18 cellular contexts compared by ENCODE assay signal in genomic region chr7:149072438-149072775, GRCh38. TPM values are rescaled to one million over a fixed set of nuclear protein-coding genes. Genes with fewer than 3 reads are reported as not detected.
DNase-seq lines count a peak whose midpoint lies in the region; ATAC-seq and TF ChIP-seq lines count a peak whose summit lies in the region.
"Had no signal": no experiment of that assay in that cellular context is flagged by ENCODE, and none has a peak within 500 bp of the region (broad histone marks: within the 10 kb centered on the region; RNA-seq: fewer than 3 reads in every experiment).

No MANE protein-coding gene starts in this region.

- no peaks in the 10 kb centered on the region for H3K27me3 ChIP-seq in heart left ventricle
- H3K27me3 ChIP-seq in right atrium auricular region, result no peaks in the 10 kb centered on the region
- no peaks in the 10 kb centered on the region for H3K27me3 ChIP-seq in HUES64 (ENCODE audit: insufficient read depth, low read length)
- H3K27me3 ChIP-seq in subcutaneous abdominal adipose tissue (ENCODE audit: control insufficient read depth in 5 of 5, insufficient read depth in 4 of 5, low read length in 5 of 5), result no peaks in the 10 kb centered on the region
- H3K27me3 ChIP-seq: esophagus squamous epithelium, tibial nerve had no signal

- H3K36me3 ChIP-seq in heart left ventricle, result peaks cover 0 to 71% (median 52%) of the 10 kb centered on the region in 9 donors
- H3K36me3 ChIP-seq in right atrium auricular region, result peaks cover 28% of the 10 kb centered on the region
- peaks cover 67% of the 10 kb centered on the region for H3K36me3 ChIP-seq in HUES64 (ENCODE audit: insufficient read depth, low read length)
- H3K36me3 ChIP-seq in subcutaneous abdominal adipose tissue (ENCODE audit: control insufficient read depth in 5 of 5, insufficient read depth in 5 of 5, low read length in 5 of 5), result peaks cover 6 to 33% (median 33%) of the 10 kb centered on the region in 5 donors
- H3K36me3 ChIP-seq: prostate gland had no signal

- H3K9me3 ChIP-seq in heart left ventricle, result no peaks in the 10 kb centered on the region
- no peaks in the 10 kb centered on the region for H3K9me3 ChIP-seq in right atrium auricular region
- no peaks in the 10 kb centered on the region for H3K9me3 ChIP-seq in HUES64 (ENCODE audit: insufficient read depth, low read depth, low read length)
- no peaks in the 10 kb centered on the region for H3K9me3 ChIP-seq in subcutaneous abdominal adipose tissue (ENCODE audit: control insufficient read depth in 5 of 5, low read length in 5 of 5)
- H3K9me3 ChIP-seq: esophagus squamous epithelium, prostate gland, tibial nerve had no signal

- H3K4me3 ChIP-seq in heart left ventricle (peak overlapping the region in 1 of 12 donors; percentile 20), right atrium auricular region (no peak overlapping the region), HUES64 (ENCODE audit: low read length) (no peak overlapping the region), subcutaneous abdominal adipose tissue (ENCODE audit: low read depth in 1 of 5, low read length in 5 of 5) (peak overlapping the region in 2 of 5 donors; percentile 28 to 29)
- H3K4me3 ChIP-seq: prostate gland, tibial nerve had no signal

- H3K27me3 Mint-ChIP-seq in glutamatergic neuron (ENCODE audit: unreplicated experiment) (no peaks in the 10 kb centered on the region), mesothelial cell of epicardium (ENCODE audit: low read depth) (no peaks in the 10 kb centered on the region)

- H3K27ac ChIP-seq in heart left ventricle (peak overlapping the region in 9 of 12 donors; percentile 14 to 76 (median 45)), right atrium auricular region (no peak overlapping the region), HUES64 (ENCODE audit: low read depth, low read length) (peak overlapping the region; percentile 51; the same call in 1 of the 2 replicates), subcutaneous abdominal adipose tissue (ENCODE audit: low read depth, low read length) (peak overlapping the region; percentile 60)
- H3K27ac ChIP-seq: prostate gland had no signal

- H3K4me3 Mint-ChIP-seq in glutamatergic neuron (ENCODE audit: unreplicated experiment), result no peak overlapping the region
- no peak overlapping the region for H3K4me3 Mint-ChIP-seq in mesothelial cell of epicardium
- H3K4me3 Mint-ChIP-seq: nephron had no signal

- no peak for ATAC-seq in heart left ventricle

- H3K27ac Mint-ChIP-seq in glutamatergic neuron (ENCODE audit: unreplicated experiment), result peak overlapping the region; percentile 43
- H3K27ac Mint-ChIP-seq in mesothelial cell of epicardium, result no peak overlapping the region
- H3K27ac Mint-ChIP-seq: nephron had no signal

- H3K9me3 Mint-ChIP-seq in glutamatergic neuron (ENCODE audit: unreplicated experiment), result no peaks in the 10 kb centered on the region
- H3K9me3 Mint-ChIP-seq in mesothelial cell of epicardium, result no peaks in the 10 kb centered on the region
- H3K9me3 Mint-ChIP-seq: activated T-cell treated with anti-CD3 and anti-CD28 coated beads, Interleukin-2, amount 50 U/mL, for 72 hours; nephron had no signal

- intact Hi-C loops in heart left ventricle (cut with DNase I), result no loop called here

- peaks cover 0 to 6% (median 0%) of the 10 kb centered on the region in 12 donors for H3K4me1 ChIP-seq in heart left ventricle
- H3K4me1 ChIP-seq in right atrium auricular region, result no peaks in the 10 kb centered on the region
- no peaks in the 10 kb centered on the region for H3K4me1 ChIP-seq in HUES64 (ENCODE audit: insufficient read depth, low read length)
- H3K4me1 ChIP-seq in subcutaneous abdominal adipose tissue (ENCODE audit: control insufficient read depth in 5 of 5, insufficient read depth in 5 of 5, low read length in 5 of 5), result peaks cover 0 to 14% (median 9%) of the 10 kb centered on the region in 5 donors
- H3K4me1 ChIP-seq: prostate gland, tibial nerve had no signal

- WGBS in heart left ventricle, 4 donors, result 75 to 83% (median 77%) methylated on average over 4 of the region's 4 CpGs
- WGBS in HUES64, result 95% methylated on average over 4 of the region's 4 CpGs

- TF ChIP-seq POLR2A in heart left ventricle (IDR thresholded peaks at IDR 0.05), result no peak

- H3K4me1 Mint-ChIP-seq in glutamatergic neuron (ENCODE audit: low read depth, unreplicated experiment) (no peaks in the 10 kb centered on the region), mesothelial cell of epicardium (no peaks in the 10 kb centered on the region)
- H3K4me1 Mint-ChIP-seq: nephron had no signal

- H3K36me3 Mint-ChIP-seq in glutamatergic neuron (ENCODE audit: unreplicated experiment), result peaks cover 7% of the 10 kb centered on the region
- peaks cover 27% of the 10 kb centered on the region for H3K36me3 Mint-ChIP-seq in mesothelial cell of epicardium

- TF ChIP-seq CTCF in heart left ventricle (IDR thresholded peaks at IDR 0.05), result no peak
- TF ChIP-seq CTCF in right atrium auricular region (IDR thresholded peaks at IDR 0.05), result no peak
- TF ChIP-seq CTCF in glutamatergic neuron (IDR thresholded peaks at IDR 0.05; ENCODE audit: partially characterized antibody, unreplicated experiment), result no peak
- no peak for TF ChIP-seq CTCF in mesothelial cell of epicardium (IDR thresholded peaks at IDR 0.05; ENCODE audit: unreplicated experiment)

- H3K9ac ChIP-seq in HUES64 (ENCODE audit: low read depth, low read length) (no peak overlapping the region), subcutaneous abdominal adipose tissue (ENCODE audit: low read length in 5 of 5) (peak overlapping the region in 1 of 5 donors; percentile 51)

- DNase-seq in heart left ventricle (no peak), right atrium auricular region (ENCODE audit: low spot score) (no peak), glutamatergic neuron (no peak), SIG-M5 (lab: John Stamatoyannopoulos, UW) (no peak), mesothelial cell of epicardium (ENCODE audit: low spot score in 2 of 2, unreplicated experiment in 2 of 2) (no peak), CD1c-positive myeloid dendritic cell (ENCODE audit: extremely low spot score) (no peak)
- DNase-seq: caudate nucleus, esophagus squamous epithelium, KG1, mammary epithelial cell, NCI-H2029 treated with DMSO at 0.1 percent for 48 hours, NCI-H510A had no signal

RNA-seq across cellular contexts. Expression of gene ZNF786, which starts 18.1 kb away (rescaled TPM):
- 1 to 10 TPM; 2.2 to 5.3 (median 3.0) TPM for total RNA-seq in heart left ventricle
- 1 to 10 TPM; 1.4 to 2.6 TPM for polyA plus RNA-seq in heart left ventricle
- 1 to 10 TPM; 3.1 to 3.7 TPM for total RNA-seq in right atrium auricular region
- polyA plus RNA-seq in HUES64 (2013, experiment 1 of 2), result 7.0 TPM
- 7.8 TPM for polyA plus RNA-seq in HUES64 (2013, experiment 2 of 2)
- 17.2 TPM for total RNA-seq in glutamatergic neuron (ENCODE audit: unreplicated experiment)
- total RNA-seq in mesothelial cell of epicardium, result 10.9 to 12.1 TPM (median 11.0 TPM) in 3 replicates

RNA-seq across cellular contexts. Expression of gene PDIA4, which starts 44.1 kb away (rescaled TPM):
- 10 to 100 TPM; 20.9 to 67.7 (median 33.1) TPM for total RNA-seq in heart left ventricle
- polyA plus RNA-seq in heart left ventricle, result 10 to 100 TPM in 1 of 2 donors, 1 to 10 TPM in 1; 8.4 to 84.4 TPM
- 10 to 100 TPM; 32.3 to 48.9 TPM for total RNA-seq in right atrium auricular region
- 160 TPM for polyA plus RNA-seq in HUES64 (2013, experiment 1 of 2)
- 160 TPM for polyA plus RNA-seq in HUES64 (2013, experiment 2 of 2)
- 69.0 TPM for total RNA-seq in glutamatergic neuron (ENCODE audit: unreplicated experiment)
- 164 to 169 TPM (median 164 TPM) in 3 replicates for total RNA-seq in mesothelial cell of epicardium

RNA-seq across cellular contexts. Expression of gene ZNF425, which starts 53.7 kb away (rescaled TPM):
- total RNA-seq in heart left ventricle (1 to 10 TPM in 3 of 9 donors, under 1 TPM in 6; 0.21 to 1.6 (median 0.92) TPM), right atrium auricular region (1 to 10 TPM in 1 of 2 donors, under 1 TPM in 1; 0.89 to 1.3 TPM), glutamatergic neuron (ENCODE audit: unreplicated experiment) (6.5 TPM), mesothelial cell of epicardium (7.0 to 7.3 TPM (median 7.2 TPM) in 3 replicates)
- polyA plus RNA-seq in heart left ventricle, result under 1 TPM; 0.27 to 0.30 TPM
- 3.5 TPM for polyA plus RNA-seq in HUES64 (2013, experiment 1 of 2)
- polyA plus RNA-seq in HUES64 (2013, experiment 2 of 2), result 4.8 TPM

Comparison
In these comparisons a context has a peak if more than half of its experiments do, and no peak if none do; other contexts are left out.
1. H3K27ac ChIP-seq: peak in heart left ventricle (9 of 12), HUES64 (single experiment) and subcutaneous abdominal adipose tissue (single experiment); none in right atrium auricular region (0 of 2).